ENCODE assay signal across 12 cellular contexts in the genomic region with DNA sequence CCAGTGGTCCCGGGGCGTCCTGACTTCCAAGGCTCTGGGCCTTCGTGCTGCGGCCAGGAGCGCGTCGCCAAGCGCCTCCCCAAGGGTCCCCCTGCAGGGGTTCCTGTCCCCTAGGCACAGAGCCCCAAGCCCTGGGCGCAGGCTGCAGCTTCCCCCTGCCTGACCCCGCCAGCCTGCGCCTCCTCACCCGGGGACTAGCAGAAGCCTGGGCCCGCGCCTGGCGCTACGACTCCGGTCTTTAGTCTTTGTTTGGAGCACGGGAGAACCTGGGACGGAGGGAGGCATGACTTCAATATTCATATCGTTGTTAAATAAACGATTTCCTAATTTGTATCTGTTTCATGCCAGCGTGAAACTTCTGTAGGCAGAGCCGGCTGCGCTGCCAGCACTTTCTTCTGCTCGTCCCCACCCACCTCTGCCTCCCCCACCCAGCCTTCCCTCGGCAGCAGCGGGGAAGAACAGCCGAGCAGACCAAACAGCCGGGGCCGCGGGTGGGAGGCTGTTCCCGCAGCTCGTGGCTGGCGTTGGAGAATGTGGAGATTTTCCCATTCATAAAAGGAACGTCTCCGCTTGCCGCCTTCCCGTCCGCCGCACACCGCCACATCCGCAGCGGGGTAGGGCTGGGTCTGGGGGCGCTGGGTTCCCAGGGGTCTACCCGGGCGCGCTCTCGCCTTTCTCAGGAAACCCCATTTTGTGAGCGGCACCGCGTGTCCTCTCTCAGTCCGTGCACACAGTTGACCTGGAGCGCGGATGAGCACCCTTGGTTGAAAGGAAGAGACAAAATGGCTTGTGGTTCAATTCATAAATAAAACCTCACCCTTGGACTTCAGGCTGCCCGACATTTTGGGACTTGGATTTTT. TPM values are rescaled to one million over a fixed set of nuclear protein-coding genes. Genes with fewer than 3 reads are reported as not detected.
DNase-seq lines count a peak whose midpoint lies in the region; ATAC-seq, FAIRE-seq and TF ChIP-seq lines count a peak whose summit lies in the region.
"Had no signal": no experiment of that assay in that cellular context is flagged by ENCODE, and none has a peak within 500 bp of the region (broad histone marks: within the 10 kb centered on the region; RNA-seq: fewer than 3 reads in every experiment).

No MANE protein-coding gene starts in this region.

- H3K27me3 ChIP-seq in K562 (ENCODE audit: control insufficient read depth in 2 of 2, insufficient read depth in 2 of 2, low read length in 2 of 2) (no peaks in the 10 kb centered on the region; a peak in 1 of 5 replicates), subcutaneous abdominal adipose tissue (ENCODE audit: control insufficient read depth in 5 of 5, insufficient read depth in 4 of 5, low read length in 5 of 5) (peaks cover 16 to 33% (median 23%) of the 10 kb centered on the region in 5 donors)

- H4K20me1 ChIP-seq in K562 (replicated peaks; ENCODE audit: control insufficient read depth, insufficient read depth, low read length), result no peaks in the 10 kb centered on the region; the same call in 1 of the 2 replicates

- no peaks in the 10 kb centered on the region for H3K79me2 ChIP-seq in K562 (ENCODE audit: control insufficient read depth, insufficient read depth, low read length)

- peak overlapping the region; percentile 42 for H3K4me3 Mint-ChIP-seq in activated naive CD8-positive, alpha-beta T cell
- no peak overlapping the region for H3K4me3 Mint-ChIP-seq in activated naive CD8-positive, alpha-beta T cell treated with anti-CD3 and anti-CD28 coated beads for 36 hours
- peak overlapping the region; percentile 27 for H3K4me3 Mint-ChIP-seq in memory B cell
- H3K4me3 Mint-ChIP-seq: CD4-positive, alpha-beta T cell; T-helper 2 cell treated with Interferon-gamma antibody and Interleukin-4, amounts not matched to agents 5 μg/mL and 100 μg/mL, for 36 hours had no signal

- CTCF ChIA-PET in K562 (lab: Yijun Ruan, JAX; ENCODE audit: low intra/inter-chr PET ratio), result no interaction called here

- POLR2A ChIA-PET in K562 (lab: Yijun Ruan, JAX), result interaction anchor here (0.6 to 1.5 kb wide), 9 partner anchors 10 to 341 kb away, joined by 3 to 6 read pairs (median 5); no protein-coding TSS in a partner anchor

- no peak overlapping the region for H3K27ac ChIP-seq in K562 (ENCODE audit: extremely low read depth, low read depth, low read length)
- no peak overlapping the region for H3K27ac ChIP-seq in subcutaneous abdominal adipose tissue (ENCODE audit: low read depth, low read length)
- H3K27ac ChIP-seq: esophagus squamous epithelium had no signal

- ATAC-seq in K562 (no peak), memory B cell (ENCODE audit: low read depth) (no peak), GM19395 (IDR thresholded peaks at IDR 0.05; ENCODE audit: unreplicated experiment) (no peak), GM18511 (IDR thresholded peaks at IDR 0.05; ENCODE audit: unreplicated experiment) (no peak)
- ATAC-seq: HCT116 had no signal

- no peak for DNase-seq in activated naive CD8-positive, alpha-beta T cell treated with anti-CD3 and anti-CD28 coated beads for 36 hours
- DNase-seq in K562 (ENCODE audit: extremely low read depth in 1 of 4, low spot score in 3 of 4) (no peak), memory B cell (ENCODE audit: low spot score in 2 of 2) (no peak), NOMO-1 treated with DMSO at 0.1 percent for 48 hours (lab: John Stamatoyannopoulos, UW; ENCODE audit: unreplicated experiment) (no peak)
- DNase-seq: CD4-positive, alpha-beta T cell; esophagus squamous epithelium had no signal

- H3K4me1 ChIP-seq in K562 (replicated peaks in 1 of 2; ENCODE audit: control insufficient read depth in 2 of 2, insufficient read depth in 2 of 2, low read length in 2 of 2) (peaks cover 20 to 44% of the 10 kb centered on the region in 2 experiments), subcutaneous abdominal adipose tissue (ENCODE audit: control insufficient read depth in 5 of 5, insufficient read depth in 5 of 5, low read length in 5 of 5) (peaks cover 0 to 29% (median 24%) of the 10 kb centered on the region in 5 donors)

- TF ChIP-seq EP300 in K562 (IDR thresholded peaks at IDR 0.05; ENCODE audit: low read length), result no peak

- H3K9ac ChIP-seq in K562 (ENCODE audit: insufficient read depth in 1 of 2, low read depth in 2 of 2, low read length in 2 of 2), result 0 out of 4 replicates have a peak overlapping the region, but pooled peaks of 1 of the 2 experiments have one; percentile 55
- H3K9ac ChIP-seq in subcutaneous abdominal adipose tissue (ENCODE audit: low read length in 5 of 5), result no peak overlapping the region

- no peaks in the 10 kb centered on the region for H3K9me3 Mint-ChIP-seq in activated naive CD8-positive, alpha-beta T cell (ENCODE audit: low read depth)
- H3K9me3 Mint-ChIP-seq in activated naive CD8-positive, alpha-beta T cell treated with anti-CD3 and anti-CD28 coated beads for 36 hours, result no peaks in the 10 kb centered on the region
- H3K9me3 Mint-ChIP-seq in memory B cell, result no peaks in the 10 kb centered on the region
- H3K9me3 Mint-ChIP-seq: CD4-positive, alpha-beta T cell; T-helper 2 cell treated with Interferon-gamma antibody and Interleukin-4, amounts not matched to agents 5 μg/mL and 100 μg/mL, for 36 hours had no signal

- no TSS peak for BruUV-seq in K562 (replicated peaks; lab: Mats Ljungman, UMichigan)

- peaks cover 7% of the 10 kb centered on the region for H3K4me1 Mint-ChIP-seq in activated naive CD8-positive, alpha-beta T cell (ENCODE audit: low read depth)
- peaks cover 8% of the 10 kb centered on the region for H3K4me1 Mint-ChIP-seq in activated naive CD8-positive, alpha-beta T cell treated with anti-CD3 and anti-CD28 coated beads for 36 hours
- no peaks in the 10 kb centered on the region for H3K4me1 Mint-ChIP-seq in memory B cell

- no peaks in the 10 kb centered on the region for H3K36me3 Mint-ChIP-seq in activated naive CD8-positive, alpha-beta T cell
- no peaks in the 10 kb centered on the region for H3K36me3 Mint-ChIP-seq in activated naive CD8-positive, alpha-beta T cell treated with anti-CD3 and anti-CD28 coated beads for 36 hours
- H3K36me3 Mint-ChIP-seq in memory B cell, result no peaks in the 10 kb centered on the region

- TF ChIP-seq CTCF in K562 (IDR thresholded peaks at IDR 0.05 in 2 of 3, conservative IDR thresholded peaks at IDR 0.05 in 1 of 3; ENCODE audit: insufficient read depth in 2 of 3, low read depth in 1 of 3, low read length in 3 of 3), result no peak

- H2AFZ ChIP-seq in K562 (ENCODE audit: low read depth, low read length), result no peak overlapping the region

- in situ Hi-C loops in K562 (cut with MboI), result no loop called here

- peaks cover 36% of the 10 kb centered on the region for H3K27me3 Mint-ChIP-seq in activated naive CD8-positive, alpha-beta T cell
- peaks cover 85% of the 10 kb centered on the region for H3K27me3 Mint-ChIP-seq in activated naive CD8-positive, alpha-beta T cell treated with anti-CD3 and anti-CD28 coated beads for 36 hours
- peaks cover 29% of the 10 kb centered on the region for H3K27me3 Mint-ChIP-seq in memory B cell

- FAIRE-seq in K562 (lab: Jason Lieb, UNC), result no peak

- 69% methylated on average over 55 of the region's 55 CpGs for WGBS in K562 (ENCODE audit: insufficient coverage, low coverage, missing lambda C conversion rate)

- H3K9me1 ChIP-seq in K562 (ENCODE audit: control insufficient read depth, insufficient read depth, low read length), result no peaks in the 10 kb centered on the region

- TF ChIP-seq RAD21 in K562 (CRISPR knock-in tag; conservative IDR thresholded peaks at IDR 0.05 in 1 of 2, IDR thresholded peaks at IDR 0.05 in 1 of 2), result no peak

- no peak overlapping the region for H3K27ac Mint-ChIP-seq in activated naive CD8-positive, alpha-beta T cell
- no peak overlapping the region for H3K27ac Mint-ChIP-seq in activated naive CD8-positive, alpha-beta T cell treated with anti-CD3 and anti-CD28 coated beads for 36 hours
- H3K27ac Mint-ChIP-seq in memory B cell, result no peak overlapping the region
- H3K27ac Mint-ChIP-seq: CD4-positive, alpha-beta T cell; T-helper 2 cell treated with Interferon-gamma antibody and Interleukin-4, amounts not matched to agents 5 μg/mL and 100 μg/mL, for 36 hours had no signal

- H3K4me3 ChIP-seq in K562 (no peak overlapping the region), subcutaneous abdominal adipose tissue (ENCODE audit: low read depth in 1 of 5, low read length in 5 of 5) (peak overlapping the region in 3 of 5 donors; percentile 45 to 57 (median 50))

- intact Hi-C loops in K562 (cut with micrococcal nuclease), result loop anchor here (1.0 kb wide), 1 partner anchor 39 kb away; no protein-coding TSS in a partner anchor

- H3K4me2 ChIP-seq in K562 (ENCODE audit: insufficient read depth, low read length), result peak overlapping the region; percentile 82; the same call in 1 of the 2 replicates

- no peak for TF ChIP-seq POLR2A in K562 (conservative IDR thresholded peaks at IDR 0.05)

- no peaks in the 10 kb centered on the region for H3K9me3 ChIP-seq in K562 (replicated peaks; ENCODE audit: control insufficient read depth, insufficient read depth, low read depth, low read length)
- H3K9me3 ChIP-seq in subcutaneous abdominal adipose tissue (ENCODE audit: control insufficient read depth in 5 of 5, low read length in 5 of 5), result no peaks in the 10 kb centered on the region
- H3K9me3 ChIP-seq: esophagus squamous epithelium had no signal

- H3K36me3 ChIP-seq in K562 (ENCODE audit: control insufficient read depth, insufficient read depth, low read length) (no peaks in the 10 kb centered on the region), subcutaneous abdominal adipose tissue (ENCODE audit: control insufficient read depth in 5 of 5, insufficient read depth in 5 of 5, low read length in 5 of 5) (no peaks in the 10 kb centered on the region)
- H3K36me3 ChIP-seq: esophagus squamous epithelium had no signal

RNA-seq across cellular contexts. Expression of a gene that starts 0.8 kb away (rescaled TPM):
- not detected for total RNA-seq in activated naive CD8-positive, alpha-beta T cell treated with anti-CD3 and anti-CD28 coated beads for 36 hours
- total RNA-seq in K562 (2011; cell fraction: chromatin; rRNA removed; ENCODE audit: low replicate concordance), result 0.12 and 0.21 TPM in 2 replicates
- under 0.01 and 0.13 TPM in 2 replicates for total RNA-seq in K562 (2011; cell fraction: nucleolus; rRNA removed)
- total RNA-seq in K562 (2011; cell fraction: nucleoplasm; rRNA removed), result 0.07 TPM in 1 of 2 replicates, not detected in the other
- total RNA-seq in K562 (2014; rRNA removed) (0.24 and 0.59 TPM in 2 replicates), K562 (2014; rRNA removed; fragmentation: Illumina TruSeq; extraction: Trizol) (0.11 and 0.13 TPM in 2 replicates), K562 (2015; rRNA removed; fragmentation: Illumina TruSeq; extraction: Trizol) (0.33 and 0.34 TPM in 2 replicates), K562 (2021) (0.36 and 0.60 TPM in 2 replicates)
- polyA plus RNA-seq in K562 (2011; rRNA removed) (0.01 and 0.06 TPM in 2 replicates), K562 (2014; fragmentation: Illumina TruSeq; extraction: Trizol) (0.25 and 0.31 TPM in 2 replicates), K562 (2014; fragmentation: Nextera tagmentation; extraction: Ambion mirVana) (under 1 TPM; 0.04 TPM), K562 (2014; rRNA removed) (0.22 and 0.60 TPM in 2 replicates)
- 0.01 and 0.18 TPM in 2 replicates for polyA plus RNA-seq in K562 (2011; cell fraction: cytosol; rRNA removed)
- polyA plus RNA-seq in K562 (2011; cell fraction: nucleus; rRNA removed), result 0.03 and 0.26 TPM in 2 replicates
- 1.7 and 4.0 TPM in 2 replicates for polyA plus RNA-seq in K562 (2012)
- 0.04 TPM in 1 of 2 replicates, not detected in the other for polyA minus RNA-seq in K562 (2011; rRNA and poly(A)+ RNA removed)
- polyA minus RNA-seq in K562 (2011; cell fraction: cytosol; rRNA and poly(A)+ RNA removed), result 0.38 TPM in 1 of 2 replicates, not detected in the other
- polyA minus RNA-seq in K562 (2011; cell fraction: nucleus; rRNA and poly(A)+ RNA removed), result 0.11 and 0.13 TPM in 2 replicates
- total RNA-seq: CD4-positive, alpha-beta T cell; esophagus squamous epithelium had no signal
